In the genomic region with DNA sequence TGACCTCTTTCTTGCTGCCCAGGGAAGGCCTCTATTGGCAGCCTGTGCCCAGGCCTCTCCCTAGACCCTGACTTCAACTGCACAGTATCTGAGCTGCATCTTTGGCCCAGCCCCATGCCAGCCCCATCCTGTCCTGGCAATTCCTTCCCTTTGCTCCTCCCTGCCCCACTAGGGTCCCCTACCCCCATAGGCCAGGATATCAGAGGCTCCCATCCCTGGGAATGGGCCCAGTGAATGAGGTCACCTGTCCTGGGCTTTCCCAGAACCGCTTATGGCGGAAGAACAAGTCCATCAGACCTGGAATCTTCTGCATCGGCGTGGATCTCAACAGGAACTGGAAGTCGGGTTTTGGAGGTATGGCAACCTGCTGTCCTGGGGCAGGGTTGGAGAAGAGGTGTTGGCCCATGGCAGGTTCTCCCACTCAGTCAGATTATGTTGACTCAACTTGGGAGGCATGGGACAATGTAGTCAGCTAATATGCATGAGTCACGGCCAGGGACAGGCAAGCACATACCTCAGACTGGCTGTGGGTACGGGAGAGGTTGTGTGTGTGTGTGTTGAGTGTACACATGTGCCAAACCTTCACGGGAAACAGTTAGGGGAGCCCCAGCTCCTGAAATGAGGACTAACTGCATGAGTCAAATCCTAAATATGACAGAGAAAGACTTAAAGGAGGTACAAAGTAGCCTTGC, we compare ENCODE assay signal across 10 cellular contexts. TPM values are rescaled to one million over a fixed set of nuclear protein-coding genes. Genes with fewer than 3 reads are reported as not detected.
DNase-seq lines count a peak whose midpoint lies in the region; ATAC-seq and TF ChIP-seq lines count a peak whose summit lies in the region.
"Had no signal": no experiment of that assay in that cellular context is flagged by ENCODE, and none has a peak within 500 bp of the region (broad histone marks: within the 10 kb centered on the region; RNA-seq: fewer than 3 reads in every experiment).

No MANE protein-coding gene starts in this region.

- H3K27ac ChIP-seq in OCI-LY1 (ENCODE audit: low read depth, low read length, poor library complexity, severe bottlenecking) (peak overlapping the region; percentile 96), prostate gland (no peak overlapping the region)

- no peak overlapping the region for H3K27ac Mint-ChIP-seq in T-helper 2 cell treated with Interferon-gamma antibody and Interleukin-4, amounts not matched to agents 5 μg/mL and 100 μg/mL, for 36 hours
- H3K27ac Mint-ChIP-seq: B cell had no signal

- no peak overlapping the region for H3K4me3 ChIP-seq in OCI-LY1 (ENCODE audit: low read depth, low read length, poor library complexity, severe bottlenecking)
- no peak overlapping the region for H3K4me3 ChIP-seq in fibroblast of mammary gland (ENCODE audit: control insufficient read depth, low read depth, low read length)
- H3K4me3 ChIP-seq in prostate gland = no peak overlapping the region

- H3K79me2 ChIP-seq in OCI-LY1 (ENCODE audit: insufficient read depth, low read length) = no peaks in the 10 kb centered on the region

- TF ChIP-seq POLR2A in prostate gland (IDR thresholded peaks at IDR 0.05) = no peak

- H3K9ac ChIP-seq in OCI-LY1 (ENCODE audit: low read length) = no peak overlapping the region; the same call in 1 of the 2 replicates

- peak; percentile 70 for DNase-seq in T-helper 2 cell treated with Interferon-gamma antibody and Interleukin-4, amounts not matched to agents 5 μg/mL and 100 μg/mL, for 36 hours (ENCODE audit: low spot score)
- DNase-seq in T-helper 2 cell (no peak), fibroblast of mammary gland (ENCODE audit: low read depth) (peak; percentile 98), midbrain (lab: John Stamatoyannopoulos, UW) (no peak), prostate gland (ENCODE audit: low spot score) (no peak)
- DNase-seq in stimulated activated CD8-positive, alpha-beta memory T cell treated with anti-CD3 and anti-CD28 coated beads, Interleukin-2, amount 100 ng/mL, for 48 hours (ENCODE audit: low read depth in 2 of 2) = peak; percentile 34 to 54

- no peak overlapping the region for H3K4me3 Mint-ChIP-seq in T-helper 2 cell treated with Interferon-gamma antibody and Interleukin-4, amounts not matched to agents 5 μg/mL and 100 μg/mL, for 36 hours
- H3K4me3 Mint-ChIP-seq: B cell, IgD-negative memory B cell had no signal

- H3K9me3 Mint-ChIP-seq in T-helper 2 cell treated with Interferon-gamma antibody and Interleukin-4, amounts not matched to agents 5 μg/mL and 100 μg/mL, for 36 hours = peaks cover 22% of the 10 kb centered on the region

- H3F3A ChIP-seq in OCI-LY1 (ENCODE audit: insufficient read depth, low read length) = no peaks in the 10 kb centered on the region

- no peaks in the 10 kb centered on the region; the same call in 1 of the 2 replicates for H3K36me3 ChIP-seq in OCI-LY1 (ENCODE audit: insufficient read depth, low read length)
- H3K36me3 ChIP-seq in prostate gland = no peaks in the 10 kb centered on the region

- TF ChIP-seq CTCF in OCI-LY1 (IDR thresholded peaks at IDR 0.05; ENCODE audit: low read length) = no peak
- no peak for TF ChIP-seq CTCF in fibroblast of mammary gland (conservative IDR thresholded peaks at IDR 0.05; ENCODE audit: control insufficient read depth, insufficient read depth, low read depth, low read length)
- TF ChIP-seq CTCF in prostate gland (IDR thresholded peaks at IDR 0.05) = no peak

- 72% methylated on average over 8 of the region's 8 CpGs for WGBS in prostate gland

- H3K4me2 ChIP-seq in OCI-LY1 (ENCODE audit: low read length) = no peak overlapping the region; the same call in 1 of the 2 replicates

- no peaks in the 10 kb centered on the region for H3K9me2 ChIP-seq in OCI-LY1 (ENCODE audit: low read depth, low read length)

- no peaks in the 10 kb centered on the region for H3K27me3 ChIP-seq in OCI-LY1 (ENCODE audit: insufficient read depth, low read length)
- no peaks in the 10 kb centered on the region for H3K27me3 ChIP-seq in prostate gland (replicated peaks; ENCODE audit: insufficient read depth)

- H2AFZ ChIP-seq in OCI-LY1 (ENCODE audit: low read length) = no peak overlapping the region

- no peak for ATAC-seq in HG02938 (IDR thresholded peaks at IDR 0.05; ENCODE audit: unreplicated experiment)

- intact Hi-C loops in prostate gland (cut with DNase I) = no loop called here

- H3K36me3 Mint-ChIP-seq in T-helper 2 cell treated with Interferon-gamma antibody and Interleukin-4, amounts not matched to agents 5 μg/mL and 100 μg/mL, for 36 hours (ENCODE audit: low read depth) = peaks cover 1% of the 10 kb centered on the region

- no peaks in the 10 kb centered on the region for H4K20me1 ChIP-seq in OCI-LY1 (ENCODE audit: insufficient read depth, low read length)

- peaks cover 61% of the 10 kb centered on the region for H3K4me1 ChIP-seq in OCI-LY1 (ENCODE audit: insufficient read depth, low read length, severe bottlenecking)
- H3K4me1 ChIP-seq in prostate gland (replicated peaks) = no peaks in the 10 kb centered on the region

- H3K4me1 Mint-ChIP-seq in T-helper 2 cell treated with Interferon-gamma antibody and Interleukin-4, amounts not matched to agents 5 μg/mL and 100 μg/mL, for 36 hours (ENCODE audit: low read depth) = peaks cover 9% of the 10 kb centered on the region
- H3K4me1 Mint-ChIP-seq: B cell had no signal

- H3K9me3 ChIP-seq in OCI-LY1 (ENCODE audit: low read length) = peaks cover 25% of the 10 kb centered on the region; the same call in 1 of the 2 replicates
- H3K9me3 ChIP-seq in prostate gland = peaks cover 4% of the 10 kb centered on the region

- no peaks in the 10 kb centered on the region for H3K27me3 Mint-ChIP-seq in T-helper 2 cell treated with Interferon-gamma antibody and Interleukin-4, amounts not matched to agents 5 μg/mL and 100 μg/mL, for 36 hours (ENCODE audit: low read depth)
- H3K27me3 Mint-ChIP-seq: B cell had no signal

RNA-seq across cellular contexts. Expression of gene CPA1, which starts 17.0 kb away (rescaled TPM):
- under 1 TPM in 1 of 2 donors, not detected in 1; 0.14 TPM for total RNA-seq in prostate gland
- total RNA-seq: B cell had no signal

RNA-seq across cellular contexts. Expression of gene CPA5, which starts 18.7 kb away (rescaled TPM):
- total RNA-seq in prostate gland = 1 to 10 TPM in 1 of 2 donors, not detected in 1; 1.5 TPM
- total RNA-seq: B cell had no signal

Comparison
In these comparisons a context has a peak if more than half of its experiments do, and no peak if none do; other contexts are left out.
1. DNase-seq: peak in T-helper 2 cell treated with Interferon-gamma antibody and Interleukin-4, amounts not matched to agents 5 μg/mL and 100 μg/mL, for 36 hours (single experiment), fibroblast of mammary gland (single experiment) and stimulated activated CD8-positive, alpha-beta memory T cell treated with anti-CD3 and anti-CD28 coated beads, Interleukin-2, amount 100 ng/mL, for 48 hours (2 of 2); none in T-helper 2 cell (0 of 5), midbrain (single experiment) and prostate gland (single experiment).